In the genomic region with DNA sequence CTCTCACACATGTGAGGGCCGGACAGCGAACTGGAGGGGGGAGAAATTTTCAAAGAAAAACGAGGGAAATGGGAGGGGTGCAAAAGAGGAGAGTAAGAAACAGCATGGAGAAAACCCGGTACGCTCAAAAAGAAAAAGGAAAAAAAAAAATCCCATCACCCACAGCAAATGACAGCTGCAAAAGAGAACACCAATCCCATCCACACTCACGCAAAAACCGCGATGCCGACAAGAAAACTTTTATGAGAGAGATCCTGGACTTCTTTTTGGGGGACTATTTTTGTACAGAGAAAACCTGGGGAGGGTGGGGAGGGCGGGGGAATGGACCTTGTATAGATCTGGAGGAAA, we compare ENCODE assay signal across 12 cellular contexts. TPM values are rescaled to one million over a fixed set of nuclear protein-coding genes. Genes with fewer than 3 reads are reported as not detected.
DNase-seq lines count a peak whose midpoint lies in the region; ATAC-seq, FAIRE-seq and TF ChIP-seq lines count a peak whose summit lies in the region.
"Had no signal": no experiment of that assay in that cellular context is flagged by ENCODE, and none has a peak within 500 bp of the region (broad histone marks: within the 10 kb centered on the region; RNA-seq: fewer than 3 reads in every experiment).

No MANE protein-coding gene starts in this region.

- no peak for DNase-seq in left ventricle myocardium inferior
- DNase-seq in heart left ventricle: no peak
- no peak for DNase-seq in vagina (ENCODE audit: extremely low spot score in 2 of 2)
- no peak for DNase-seq in effector CD8-positive, alpha-beta T cell (lab: John Stamatoyannopoulos, UW)
- no peak for DNase-seq in SKM-1 treated with dmso at 0.1 percent for 144 hours (lab: John Stamatoyannopoulos, UW; ENCODE audit: unreplicated experiment)
- no peak for DNase-seq in frontal cortex (ENCODE audit: low spot score in 2 of 2)
- DNase-seq: activated CD4-positive, alpha-beta T cell treated with anti-CD3 and anti-CD28 coated beads for 1 hour; CD8-positive, alpha-beta memory T cell had no signal

- peaks cover 100% of the 10 kb centered on the region for H3K27me3 ChIP-seq in left ventricle myocardium inferior (ENCODE audit: low read depth)
- H3K27me3 ChIP-seq in heart left ventricle: peaks cover 57 to 100% (median 99%) of the 10 kb centered on the region in 9 donors
- H3K27me3 ChIP-seq in vagina: peaks cover 11% of the 10 kb centered on the region

- H3K27ac ChIP-seq in left ventricle myocardium inferior (replicated peaks) (no peak overlapping the region), heart left ventricle (no peak overlapping the region), angular gyrus (ENCODE audit: low read depth, low read length) (peak overlapping the region; percentile 83), vagina (peak overlapping the region; percentile 62)
- H3K27ac ChIP-seq: RWPE1 had no signal

- ATAC-seq in heart left ventricle: no peak

- intact Hi-C loops in left ventricle myocardium inferior (cut with micrococcal nuclease) (no loop called here), heart left ventricle (cut with DNase I) (loop anchor here in 7 of 10 donors (5.0 kb wide), 3 partner anchors 544 to 969 kb away; no protein-coding TSS in a partner anchor), vagina (cut with DNase I) (loop anchor here (5.0 to 10.0 kb wide), 2 partner anchors 542 to 969 kb away; no protein-coding TSS in a partner anchor)

- H3K9me3 ChIP-seq in left ventricle myocardium inferior (replicated peaks): no peaks in the 10 kb centered on the region
- H3K9me3 ChIP-seq in heart left ventricle: no peaks in the 10 kb centered on the region
- no peaks in the 10 kb centered on the region for H3K9me3 ChIP-seq in iPS-18c (ENCODE audit: control insufficient read depth, insufficient read depth, low read length)
- no peaks in the 10 kb centered on the region for H3K9me3 ChIP-seq in vagina

- H3K36me3 ChIP-seq in left ventricle myocardium inferior (no peaks in the 10 kb centered on the region), heart left ventricle (no peaks in the 10 kb centered on the region), vagina (no peaks in the 10 kb centered on the region)

- H3K4me1 ChIP-seq in left ventricle myocardium inferior: peaks cover 34% of the 10 kb centered on the region
- H3K4me1 ChIP-seq in heart left ventricle: peaks cover 0 to 34% (median 8%) of the 10 kb centered on the region in 12 donors
- H3K4me1 ChIP-seq in vagina: peaks cover 25% of the 10 kb centered on the region

- WGBS in heart left ventricle, 4 donors: 5 to 8% (median 6%) methylated on average over 10 of the region's 10 CpGs

- TF ChIP-seq POLR2A in heart left ventricle (IDR thresholded peaks at IDR 0.05): no peak
- TF ChIP-seq POLR2A in vagina (IDR thresholded peaks at IDR 0.05): no peak

- FAIRE-seq in frontal cortex (lab: Jason Lieb, UNC): no peak

- peak overlapping the region; percentile 54 for H3K4me3 ChIP-seq in left ventricle myocardium inferior
- H3K4me3 ChIP-seq in heart left ventricle: peak overlapping the region in 1 of 12 donors; percentile 38
- peak overlapping the region; percentile 87 for H3K4me3 ChIP-seq in iPS-18c (ENCODE audit: insufficient read depth, low read depth, low read length)
- H3K4me3 ChIP-seq in vagina: peak overlapping the region; percentile 26 to 48
- H3K4me3 ChIP-seq: lung had no signal

- TF ChIP-seq CTCF in left ventricle myocardium inferior (IDR thresholded peaks at IDR 0.05; ENCODE audit: borderline replicate concordance) (no peak), heart left ventricle (IDR thresholded peaks at IDR 0.05) (no peak), vagina (IDR thresholded peaks at IDR 0.05) (no peak)

RNA-seq across cellular contexts. Expression of a gene that starts 1.5 kb away (rescaled TPM):
- total RNA-seq in left ventricle myocardium inferior (0.16 TPM), heart left ventricle (1 to 10 TPM in 2 of 9 donors, under 1 TPM in 2, not detected in 5; 0.09 to 1.1 (median 0.61) TPM), vagina (2.9 TPM), frontal cortex (70.1 TPM)
- under 1 TPM; 0.11 to 0.30 TPM for polyA plus RNA-seq in heart left ventricle
- total RNA-seq: CD8-positive, alpha-beta memory T cell had no signal
- polyA plus RNA-seq: CD8-positive, alpha-beta memory T cell had no signal

Comparison
In these comparisons a context has a peak if more than half of its experiments do, and no peak if none do; other contexts are left out.
1. H3K27ac ChIP-seq: peak in angular gyrus (single experiment) and vagina (single experiment); none in left ventricle myocardium inferior (single experiment) and heart left ventricle (0 of 12).
2. RNA of a gene that starts 1.5 kb away (total RNA-seq): 70.1 TPM in frontal cortex (single experiment); 2.9 TPM in vagina (single experiment), 0.16 TPM in left ventricle myocardium inferior (single experiment) and 0.09 to 1.1 TPM in heart left ventricle; every median in the first group is over 10 times any median in the second.